ENCODE assay signal across 27 cellular contexts in genomic region chr14:65429757-65430156, GRCh38.
"Had no signal": no experiment of that assay in that cellular context is flagged by ENCODE, and none has a peak within 500 bp of the region (broad histone marks: within the 10 kb centered on the region; RNA-seq: fewer than 3 reads in every experiment).

No MANE protein-coding gene starts in this region.

- H3K27me3 Mint-ChIP-seq: IgD-negative memory B cell, T-cell had no signal

- H3K36me3 ChIP-seq: Peyer's patch had no signal

- DNase-seq: KBM-7; MV-4-11; NCI-H1048; NCI-H1105; NCI-H1417; NCI-H1436 treated with DMSO at 0.1 percent for 48 hours; NCI-H1694; NCI-H2029; NCI-H2081 treated with DMSO at 0.1 percent for 48 hours; NCI-H2171; NCI-H226; NCI-H446; NCI-H510A; NCI-H524 treated with DMSO at 0.1 percent for 48 hours; NCI-H69; NCI-H774; NK-92 treated with Interleukin-12 subunit alpha and Interleukin-12 subunit beta, amount 100 ng/mL, for 24 hours; PC-3; Peyer's patch; SHP77 treated with DMSO at 0.1 percent for 48 hours; SK-N-SH; SW 1271; T-cell had no signal

- H3K27ac Mint-ChIP-seq: T-cell had no signal

- H3K9me3 Mint-ChIP-seq: T-cell had no signal

- H3K4me2 ChIP-seq: SK-N-SH had no signal

- H3K4me1 ChIP-seq: Peyer's patch, SJSA1 had no signal

- H3K9ac ChIP-seq: SK-N-SH had no signal

- H3K27me3 ChIP-seq: Peyer's patch, SJSA1 had no signal

- H3K9me3 ChIP-seq: Peyer's patch, SJSA1, SK-N-SH had no signal

- H3K4me3 ChIP-seq: Peyer's patch, SJSA1 had no signal

- H3K4me3 Mint-ChIP-seq: T-cell had no signal

- H3K27ac ChIP-seq: HL-60, Peyer's patch, SJSA1 had no signal

- ATAC-seq: PC-3, Right ventricle myocardium inferior, T-cell had no signal
